Comparison of ENCODE assay signal across 22 cellular contexts in genomic region chr6:75446278-75446880, GRCh38. TPM values are rescaled to one million over a fixed set of nuclear protein-coding genes. Genes with fewer than 3 reads are reported as not detected.
DNase-seq lines count a peak whose midpoint lies in the region; ATAC-seq, FAIRE-seq and TF ChIP-seq lines count a peak whose summit lies in the region.
"Had no signal": no experiment of that assay in that cellular context is flagged by ENCODE, and none has a peak within 500 bp of the region (broad histone marks: within the 10 kb centered on the region; RNA-seq: fewer than 3 reads in every experiment).

No MANE protein-coding gene starts in this region.

- FAIRE-seq in GM12892 (lab: Jason Lieb, UNC): no peak

- DNase-seq in epithelial cell of prostate (ENCODE audit: low read depth, low spot score): peak; percentile 54
- DNase-seq in H4 (ENCODE audit: low spot score): no peak
- DNase-seq in GM12892 (ENCODE audit: insufficient read length): no peak
- DNase-seq in HPDE6-E6E7 (ENCODE audit: extremely low spot score): no peak
- DNase-seq in GM19238 (ENCODE audit: insufficient read length, low spot score): no peak
- DNase-seq: activated CD4-positive, alpha-beta T cell treated with anti-CD3 and anti-CD28 coated beads for 1 hour; CD8-positive, alpha-beta T cell; erythroblast; left cardiac atrium; NCI-H146; NCI-H82; Peyer's patch; psoas muscle; stimulated activated CD4-positive, alpha-beta T cell treated with anti-CD3 and anti-CD28 coated beads, Interleukin-4, amount 100 ng/mL, for 24 hours; T-helper 9 cell had no signal

- peak; percentile 65 for ATAC-seq in GM18858 (IDR thresholded peaks at IDR 0.05; ENCODE audit: unreplicated experiment)
- ATAC-seq in GM21390 (IDR thresholded peaks at IDR 0.05; ENCODE audit: unreplicated experiment): peak; percentile 83
- peak; percentile 44 for ATAC-seq in HG03342 (IDR thresholded peaks at IDR 0.05; ENCODE audit: unreplicated experiment)
- ATAC-seq: CD8-positive, alpha-beta T cell; gastroesophageal sphincter had no signal

- H3K27ac ChIP-seq in epithelial cell of prostate: no peak overlapping the region
- H3K27ac ChIP-seq: Peyer's patch, psoas muscle, SK-N-MC, vagina had no signal

- no peak for TF ChIP-seq POLR2A in GM12892 (IDR thresholded peaks at IDR 0.05; ENCODE audit: low read depth, low read length)

RNA-seq across cellular contexts. Expression of gene FILIP1, which starts 47.2 kb away (rescaled TPM):
- total RNA-seq in H4 (2014; rRNA removed; shearing (Covaris generic)): 0.31 and 0.88 TPM in 2 replicates
- polyA plus RNA-seq in GM12892 (2012; ENCODE audit: missing spikeins): 0.15 TPM
- total RNA-seq: activated T-helper 2 cell treated with anti-CD3 and anti-CD28 coated beads, Interferon-gamma antibody, Interleukin-2, Interleukin-4, amounts not matched to agents 10 μg/mL and 5 μg/mL and 100 μg/mL, durations not matched to agents 14 hours and 24 hours and 36 hours had no signal
